In genomic region chr11:2991477-2992233, GRCh38 we compare ENCODE assay signal across 8 cellular contexts. TPM values are rescaled to one million over a fixed set of nuclear protein-coding genes. Genes with fewer than 3 reads are reported as not detected.
DNase-seq lines count a peak whose midpoint lies in the region; ATAC-seq and TF ChIP-seq lines count a peak whose summit lies in the region.

No MANE protein-coding gene starts in this region.

- no peaks in the 10 kb centered on the region for H3K36me3 ChIP-seq in ovary

- peaks cover 47% of the 10 kb centered on the region for H3K36me3 Mint-ChIP-seq in activated T-helper 2 cell treated with anti-CD3 and anti-CD28 coated beads, Interferon-gamma antibody, Interleukin-2, Interleukin-4, amounts not matched to agents 10 μg/mL and 5 μg/mL and 100 μg/mL, durations not matched to agents 14 hours and 24 hours and 36 hours (ENCODE audit: low read depth)

- peak overlapping the region; percentile 91 to 92 for H3K27ac ChIP-seq in ovary

- H3K27me3 Mint-ChIP-seq in activated T-helper 2 cell treated with anti-CD3 and anti-CD28 coated beads, Interferon-gamma antibody, Interleukin-2, Interleukin-4, amounts not matched to agents 10 μg/mL and 5 μg/mL and 100 μg/mL, durations not matched to agents 14 hours and 24 hours and 36 hours (ENCODE audit: low read depth) = no peaks in the 10 kb centered on the region

- H3K4me1 Mint-ChIP-seq in activated T-helper 2 cell treated with anti-CD3 and anti-CD28 coated beads, Interferon-gamma antibody, Interleukin-2, Interleukin-4, amounts not matched to agents 10 μg/mL and 5 μg/mL and 100 μg/mL, durations not matched to agents 14 hours and 24 hours and 36 hours (ENCODE audit: low read depth) = peaks cover 29% of the 10 kb centered on the region

- no peaks in the 10 kb centered on the region for H3K9me3 ChIP-seq in ovary

- intact Hi-C loops in activated T-helper 2 cell treated with anti-CD3 and anti-CD28 coated beads, Interferon-gamma antibody, Interleukin-2, Interleukin-4, amounts not matched to agents 10 μg/mL and 5 μg/mL and 100 μg/mL, durations not matched to agents 14 hours and 24 hours and 36 hours (cut with micrococcal nuclease) = loop anchor here (1.0 to 5.0 kb wide), 5 partner anchors 23 to 861 kb away; partner anchors contain the start of gene CARS1
- intact Hi-C loops in head of caudate nucleus (cut with DNase I) = loop anchor here (10.0 kb wide), 1 partner anchor 63 kb away; the partner anchor contains the start of gene CARS1
- intact Hi-C loops in ovary (cut with DNase I) = no loop called here

- peak overlapping the region; percentile 99 for H3K27ac Mint-ChIP-seq in activated T-helper 2 cell treated with anti-CD3 and anti-CD28 coated beads, Interferon-gamma antibody, Interleukin-2, Interleukin-4, amounts not matched to agents 10 μg/mL and 5 μg/mL and 100 μg/mL, durations not matched to agents 14 hours and 24 hours and 36 hours

- ATAC-seq in GM21737 (IDR thresholded peaks at IDR 0.05; ENCODE audit: unreplicated experiment) = peak; percentile 31

- H3K4me3 ChIP-seq in Jurkat, Clone E6-1 (ENCODE audit: low read length) = peak overlapping the region; percentile 96
- H3K4me3 ChIP-seq in ovary = peak overlapping the region; percentile 90

- no peaks in the 10 kb centered on the region for H3K9me3 Mint-ChIP-seq in activated T-helper 2 cell treated with anti-CD3 and anti-CD28 coated beads, Interferon-gamma antibody, Interleukin-2, Interleukin-4, amounts not matched to agents 10 μg/mL and 5 μg/mL and 100 μg/mL, durations not matched to agents 14 hours and 24 hours and 36 hours

- 0% methylated on average over 48 to 79 of the region's 79 CpGs for WGBS in ovary, 3 donors

- TF ChIP-seq EP300 in ovary (IDR thresholded peaks at IDR 0.05) = no peak

- TF ChIP-seq POLR2A in ovary (IDR thresholded peaks at IDR 0.05) = no peak

- no peaks in the 10 kb centered on the region for H3K27me3 ChIP-seq in ovary

- DNase-seq in NCI-H146 (lab: John Stamatoyannopoulos, UW) (peak; percentile 80), NCI-H146 treated with DMSO at 0.1 percent for 48 hours (lab: John Stamatoyannopoulos, UW; ENCODE audit: unreplicated experiment) (no peak), head of caudate nucleus (peak in 35 of 42 donors; percentile 31 to 78 (median 60)), ovary (no peak), NCI-H128 (lab: John Stamatoyannopoulos, UW; ENCODE audit: unreplicated experiment) (no peak)
- no peak for DNase-seq in Jurkat, Clone E6-1 (ENCODE audit: low read depth, low spot score)
- DNase-seq in activated T-helper 2 cell treated with anti-CD3 and anti-CD28 coated beads, Interferon-gamma antibody, Interleukin-2, Interleukin-4, amounts not matched to agents 10 μg/mL and 5 μg/mL and 100 μg/mL, durations not matched to agents 14 hours and 24 hours and 36 hours (ENCODE audit: low spot score) = no peak

- H3K4me3 Mint-ChIP-seq in activated T-helper 2 cell treated with anti-CD3 and anti-CD28 coated beads, Interferon-gamma antibody, Interleukin-2, Interleukin-4, amounts not matched to agents 10 μg/mL and 5 μg/mL and 100 μg/mL, durations not matched to agents 14 hours and 24 hours and 36 hours (ENCODE audit: low read depth) = peak overlapping the region; percentile 100

- H3K4me1 ChIP-seq in ovary (ENCODE audit: insufficient read depth) = peaks cover 9% of the 10 kb centered on the region

- TF ChIP-seq CTCF in ovary (IDR thresholded peaks at IDR 0.05) = no peak

RNA-seq across cellular contexts. Expression of gene NAP1L4, which starts 0.5 kb away (rescaled TPM):
- 185 TPM for polyA plus RNA-seq in Jurkat, Clone E6-1 (2012; ENCODE audit: insufficient read depth, insufficient read length)
- total RNA-seq in activated T-helper 2 cell treated with anti-CD3 and anti-CD28 coated beads, Interferon-gamma antibody, Interleukin-2, Interleukin-4, amounts not matched to agents 10 μg/mL and 5 μg/mL and 100 μg/mL, durations not matched to agents 14 hours and 24 hours and 36 hours = 267 and 286 TPM in 2 replicates
- 100 to 1,000 TPM in 6 of 7 donors, 10 to 100 TPM in 1; 71.3 to 136 (median 102) TPM for total RNA-seq in ovary
- 100 to 1,000 TPM in 1 of 2 donors, 10 to 100 TPM in 1; 54.4 to 112 TPM for polyA plus RNA-seq in ovary

Comparison
In these comparisons a context has a peak if more than half of its experiments do, and no peak if none do; other contexts are left out.
1. DNase-seq: peak in NCI-H146 (single experiment) and head of caudate nucleus (35 of 42); none in NCI-H146 treated with DMSO at 0.1 percent for 48 hours (single experiment), Jurkat, Clone E6-1 (single experiment), activated T-helper 2 cell treated with anti-CD3 and anti-CD28 coated beads, Interferon-gamma antibody, Interleukin-2, Interleukin-4, amounts not matched to agents 10 μg/mL and 5 μg/mL and 100 μg/mL, durations not matched to agents 14 hours and 24 hours and 36 hours (single experiment), ovary (0 of 5) and NCI-H128 (single experiment).
2. intact Hi-C loops: an anchor here in activated T-helper 2 cell treated with anti-CD3 and anti-CD28 coated beads, Interferon-gamma antibody, Interleukin-2, Interleukin-4, amounts not matched to agents 10 μg/mL and 5 μg/mL and 100 μg/mL, durations not matched to agents 14 hours and 24 hours and 36 hours (1.0 to 5.0 kb wide) and head of caudate nucleus (10.0 kb wide); none called in ovary.